Comparison of ENCODE assay signal across 10 cellular contexts in the genomic region with DNA sequence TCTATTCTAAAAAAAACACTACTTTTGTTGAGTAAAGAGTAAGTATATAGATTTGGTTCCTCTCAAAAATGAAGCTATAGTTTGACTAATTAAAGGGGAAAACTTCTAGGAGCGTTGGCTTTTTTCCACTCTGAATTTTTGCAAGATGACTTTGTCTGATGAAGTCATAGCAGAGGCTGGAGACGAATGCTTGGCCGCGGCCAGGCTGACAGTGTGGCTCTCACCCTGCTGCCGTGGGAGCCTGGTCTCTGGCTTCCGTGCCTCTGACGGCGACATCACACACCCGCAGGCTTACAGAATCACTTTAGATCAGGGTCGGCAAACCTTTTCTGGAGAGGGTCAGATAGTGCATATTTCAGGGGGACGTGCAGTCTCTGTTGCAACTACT.
A peak's percentile ranks its signal among the peaks of the same experiment; 100 is the strongest.
DNase-seq lines count a peak whose midpoint lies in the region; ATAC-seq and TF ChIP-seq lines count a peak whose summit lies in the region.
"Had no signal": no experiment of that assay in that cellular context is flagged by ENCODE, and none has a peak within 500 bp of the region (broad histone marks: within the 10 kb centered on the region; RNA-seq: fewer than 3 reads in every experiment).

No MANE protein-coding gene starts in this region.

- H3K27ac ChIP-seq in PC-3 (ENCODE audit: low read length), result no peak overlapping the region
- H3K27ac ChIP-seq in testis, result no peak overlapping the region
- H3K27ac ChIP-seq in gastrocnemius medialis, result no peak overlapping the region

- no peaks in the 10 kb centered on the region for H3K9me2 ChIP-seq in PC-3 (replicated peaks; ENCODE audit: low read length)

- no peak overlapping the region for H3K4me3 ChIP-seq in PC-3 (ENCODE audit: low read length)
- H3K4me3 ChIP-seq in skeletal muscle satellite cell (ENCODE audit: low read length), result no peak overlapping the region
- no peak overlapping the region for H3K4me3 ChIP-seq in testis
- H3K4me3 ChIP-seq in gastrocnemius medialis, result no peak overlapping the region

- CTCF ChIA-PET in PC-3 (lab: Charles Lee), result no interaction called here

- WGBS in testis, 2 donors, result 75 to 79% methylated on average over 11 of the region's 11 CpGs

- DNase-seq in Ammon's horn (ENCODE audit: low spot score) (peak; percentile 48), PC-3 (peak; percentile 6), fibroblast of peridontal ligament (ENCODE audit: extremely low read depth) (peak; percentile 12), testis (no peak), gastrocnemius medialis (no peak)
- no peak for DNase-seq in activated CD4-positive, alpha-beta T cell treated with anti-CD3 and anti-CD28 coated beads for 4 hours
- DNase-seq in stimulated activated CD4-positive, alpha-beta T cell treated with anti-CD3 and anti-CD28 coated beads, Interleukin-15, amount 100 ng/mL, for 24 hours, result no peak
- DNase-seq: left colon, NCI-H2029 treated with DMSO at 0.1 percent for 48 hours had no signal

- no peaks in the 10 kb centered on the region for H3K9me3 ChIP-seq in PC-3 (ENCODE audit: low read length)
- H3K9me3 ChIP-seq in skeletal muscle satellite cell (replicated peaks; ENCODE audit: low read length), result no peaks in the 10 kb centered on the region
- H3K9me3 ChIP-seq in testis, result no peaks in the 10 kb centered on the region
- H3K9me3 ChIP-seq in gastrocnemius medialis, result no peaks in the 10 kb centered on the region

- no peak for ATAC-seq in PC-3
- no peak for ATAC-seq in gastrocnemius medialis
- ATAC-seq: left colon had no signal

- H3K9ac ChIP-seq in PC-3 (ENCODE audit: low read length) (no peak overlapping the region), skeletal muscle satellite cell (ENCODE audit: low read depth, low read length) (no peak overlapping the region)

- TF ChIP-seq CTCF in PC-3 (conservative IDR thresholded peaks at IDR 0.05; ENCODE audit: low read depth, low read length), result no peak
- TF ChIP-seq CTCF in testis (IDR thresholded peaks at IDR 0.05), result no peak
- no peak for TF ChIP-seq CTCF in gastrocnemius medialis (IDR thresholded peaks at IDR 0.05 in 4 of 5, conservative IDR thresholded peaks at IDR 0.05 in 1 of 5)

- no peaks in the 10 kb centered on the region for H4K20me1 ChIP-seq in PC-3 (ENCODE audit: low read length)

- H3K79me2 ChIP-seq in PC-3 (ENCODE audit: low read length), result no peaks in the 10 kb centered on the region

- POLR2A ChIA-PET in PC-3 (lab: Charles Lee; ENCODE audit: unreplicated experiment), result interaction anchor here (0.6 kb wide), 1 partner anchor 155 kb away, joined by 4 read pairs; no protein-coding TSS in a partner anchor

- intact Hi-C loops in PC-3 (cut with micrococcal nuclease), result no loop called here
- intact Hi-C loops in testis (cut with DNase I; ENCODE audit: low total_unique reads), result no loop called here
- intact Hi-C loops in gastrocnemius medialis (cut with DNase I; ENCODE audit: low total_unique reads), result no loop called here

- no peaks in the 10 kb centered on the region for H3F3A ChIP-seq in PC-3 (ENCODE audit: low read length, unreplicated experiment)

- no peak overlapping the region for H2AFZ ChIP-seq in PC-3 (ENCODE audit: low read length)

- no TSS peak for BruUV-seq in PC-3 (replicated peaks; lab: Mats Ljungman, UMichigan)

- H3K4me1 ChIP-seq in PC-3 (ENCODE audit: insufficient read depth, low read length), result no peaks in the 10 kb centered on the region
- no peaks in the 10 kb centered on the region for H3K4me1 ChIP-seq in skeletal muscle satellite cell (ENCODE audit: control insufficient read depth, insufficient read depth, low read length)
- no peaks in the 10 kb centered on the region for H3K4me1 ChIP-seq in testis
- no peaks in the 10 kb centered on the region for H3K4me1 ChIP-seq in gastrocnemius medialis

- no peaks in the 10 kb centered on the region for H3K36me3 ChIP-seq in PC-3 (ENCODE audit: low read depth, low read length)
- H3K36me3 ChIP-seq in skeletal muscle satellite cell (ENCODE audit: insufficient read depth, low read length), result no peaks in the 10 kb centered on the region
- no peaks in the 10 kb centered on the region for H3K36me3 ChIP-seq in testis (ENCODE audit: low read depth, missing control alignments)
- no peaks in the 10 kb centered on the region for H3K36me3 ChIP-seq in gastrocnemius medialis

- no peak overlapping the region for H3K4me2 ChIP-seq in PC-3 (ENCODE audit: low read length)
- H3K4me2 ChIP-seq in skeletal muscle satellite cell (ENCODE audit: low read length), result peak overlapping the region; percentile 25

- no peak for TF ChIP-seq POLR2A in testis (IDR thresholded peaks at IDR 0.05)
- no peak for TF ChIP-seq POLR2A in gastrocnemius medialis (IDR thresholded peaks at IDR 0.05)

- in situ Hi-C loops in gastrocnemius medialis (cut with MboI; ENCODE audit: low sequenced_read_pairs in 4 of 4), result no loop called here

- peaks cover 84% of the 10 kb centered on the region for H3K27me3 ChIP-seq in PC-3 (ENCODE audit: low read length)
- peaks cover 21% of the 10 kb centered on the region for H3K27me3 ChIP-seq in skeletal muscle satellite cell (ENCODE audit: control insufficient read depth, insufficient read depth, low read length)
- no peaks in the 10 kb centered on the region for H3K27me3 ChIP-seq in testis
- peaks cover 10 to 16% (median 15%) of the 10 kb centered on the region in 3 donors for H3K27me3 ChIP-seq in gastrocnemius medialis

Comparison
In these comparisons a context has a peak if more than half of its experiments do, and no peak if none do; other contexts are left out.
1. DNase-seq: peak in Ammon's horn (single experiment), PC-3 (single experiment) and fibroblast of peridontal ligament (single experiment); none in activated CD4-positive, alpha-beta T cell treated with anti-CD3 and anti-CD28 coated beads for 4 hours (0 of 2), testis (single experiment), gastrocnemius medialis (0 of 2) and stimulated activated CD4-positive, alpha-beta T cell treated with anti-CD3 and anti-CD28 coated beads, Interleukin-15, amount 100 ng/mL, for 24 hours (single experiment).